Comparison of ENCODE assay signal across 1 cellular context in the genomic region with DNA sequence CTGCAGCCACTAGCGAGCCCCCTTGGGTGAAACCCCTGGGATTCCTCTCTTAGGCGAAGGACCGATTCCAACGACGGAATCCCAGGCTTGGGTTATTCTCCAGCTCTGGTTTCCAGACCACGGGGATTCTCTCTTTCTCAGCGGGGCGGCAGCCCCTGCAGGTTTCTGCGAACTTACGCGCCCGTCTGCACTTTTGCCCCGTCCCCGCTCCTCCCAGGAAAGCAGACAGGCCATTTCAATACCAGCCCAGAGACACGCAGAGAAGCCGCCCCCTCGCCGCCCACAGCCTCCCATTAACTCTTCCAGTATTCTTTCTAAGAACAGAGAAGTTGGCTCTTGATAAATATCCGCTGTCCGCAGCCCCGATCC.
TF ChIP-seq lines count a peak whose summit lies in the region.

No MANE protein-coding gene starts in this region.

TF ChIP-seq in HepG2, 621 proteins besides CTCF, POLR2A, EP300 and RAD21:
- no peak for TF ChIP-seq ZNF263 (CRISPR knock-in tag; IDR thresholded peaks at IDR 0.05)
